In genomic region chr13:40251343-40252032, GRCh38 we compare ENCODE assay signal across 12 cellular contexts.
A peak's percentile ranks its signal among the peaks of the same experiment; 100 is the strongest.
DNase-seq lines count a peak whose midpoint lies in the region; TF ChIP-seq lines count a peak whose summit lies in the region.
"Had no signal": no experiment of that assay in that cellular context is flagged by ENCODE, and none has a peak within 500 bp of the region (broad histone marks: within the 10 kb centered on the region; RNA-seq: fewer than 3 reads in every experiment).

No MANE protein-coding gene starts in this region.

- H3K4me3 ChIP-seq in ACC112 (ENCODE audit: low read depth, low read length) (no peak overlapping the region), adipocyte (ENCODE audit: low read length) (peak overlapping the region; percentile 29), Caco-2 (ENCODE audit: low read depth, low read length) (no peak overlapping the region)

- H3K4me1 Mint-ChIP-seq in Caco-2 (ENCODE audit: low read depth, unreplicated experiment): no peaks in the 10 kb centered on the region

- TF ChIP-seq EP300 in Ishikawa (IDR thresholded peaks at IDR 0.05; ENCODE audit: borderline replicate concordance): no peak

- peak overlapping the region; percentile 7 for H3K9ac ChIP-seq in adipocyte (ENCODE audit: low read length)

- peak overlapping the region; percentile 55 for H3K27ac ChIP-seq in ACC112 (ENCODE audit: low read depth, low read length)

- intact Hi-C loops in Caco-2 (cut with micrococcal nuclease; ENCODE audit: unreplicated experiment): loop anchor here (2.0 kb wide), 1 partner anchor 431 kb away; no protein-coding TSS in a partner anchor

- no peak for TF ChIP-seq CTCF in Caco-2 (IDR thresholded peaks at IDR 0.05; ENCODE audit: insufficient read depth in 1 of 2, low read depth in 1 of 2, low read length in 1 of 2, severe bottlenecking in 1 of 2, unreplicated experiment in 1 of 2)

- no peaks in the 10 kb centered on the region for H3K9me3 Mint-ChIP-seq in Caco-2 (ENCODE audit: unreplicated experiment)

- no peak overlapping the region for H3K4me3 Mint-ChIP-seq in Caco-2 (ENCODE audit: unreplicated experiment)
- H3K4me3 Mint-ChIP-seq: nephron had no signal

- H3K9me3 ChIP-seq in adipocyte (ENCODE audit: control insufficient read depth, low read length) (peaks cover 8% of the 10 kb centered on the region), Caco-2 (0 out of 2 replicates have a peak, but pooled peaks cover 2% of the 10 kb centered on the region)

- BruUV-seq in Caco-2 (replicated peaks; lab: Mats Ljungman, UMichigan): no TSS peak

- H3K27ac Mint-ChIP-seq in Caco-2 (ENCODE audit: unreplicated experiment): no peak overlapping the region
- H3K27ac Mint-ChIP-seq: nephron had no signal

- no peaks in the 10 kb centered on the region for H3K79me2 ChIP-seq in ACC112 (ENCODE audit: control insufficient read depth, insufficient read depth, low read length, unreplicated experiment)

- no peaks in the 10 kb centered on the region for H3K36me3 Mint-ChIP-seq in Caco-2 (ENCODE audit: insufficient read depth, unreplicated experiment)

- H3K27me3 ChIP-seq in ACC112 (ENCODE audit: insufficient read depth, low read length) (no peaks in the 10 kb centered on the region), adipocyte (replicated peaks; ENCODE audit: control insufficient read depth, insufficient read depth, low read length) (no peaks in the 10 kb centered on the region), Caco-2 (replicated peaks; ENCODE audit: control insufficient read depth, insufficient read depth, low read length) (no peaks in the 10 kb centered on the region)

- TF ChIP-seq RAD21 in Ishikawa (IDR thresholded peaks at IDR 0.05; ENCODE audit: low read depth): no peak

- CTCF ChIA-PET in Caco-2 (lab: Charles Lee): no interaction called here

- H3K36me3 ChIP-seq in ACC112 (ENCODE audit: insufficient read depth, low read length): no peaks in the 10 kb centered on the region
- no peaks in the 10 kb centered on the region for H3K36me3 ChIP-seq in adipocyte (ENCODE audit: control insufficient read depth, insufficient read depth, low read length, severe bottlenecking)
- no peaks in the 10 kb centered on the region for H3K36me3 ChIP-seq in Caco-2 (ENCODE audit: control insufficient read depth, insufficient read depth, low read length)

- H3K27me3 Mint-ChIP-seq in Caco-2 (ENCODE audit: insufficient read depth, unreplicated experiment): no peaks in the 10 kb centered on the region

- H3K4me1 ChIP-seq in ACC112 (ENCODE audit: control insufficient read depth, insufficient read depth, low read length, unreplicated experiment): peaks cover 20% of the 10 kb centered on the region
- peaks cover 27% of the 10 kb centered on the region for H3K4me1 ChIP-seq in adipocyte (ENCODE audit: control insufficient read depth, insufficient read depth, low read length)
- H3K4me1 ChIP-seq in Caco-2: peaks cover 6% of the 10 kb centered on the region; the same call in 1 of the 2 replicates

- POLR2A ChIA-PET in Caco-2 (lab: Charles Lee): no interaction called here

- no peak overlapping the region for H2AFZ ChIP-seq in ACC112 (ENCODE audit: low read length, unreplicated experiment)

- DNase-seq in adipocyte (ENCODE audit: low read depth) (no peak), iris pigment epithelial cell (ENCODE audit: low read depth) (peak; percentile 80), Caco-2 (no peak), cerebellar cortex (ENCODE audit: low spot score) (no peak), NCI-H1048 (lab: John Stamatoyannopoulos, UW) (no peak), NCI-H1694 (lab: John Stamatoyannopoulos, UW) (no peak)
- DNase-seq: activated CD8-positive, alpha-beta memory T cell treated with anti-CD3 and anti-CD28 coated beads, Interleukin-2, amount 50 U/mL, for 48 hours; NCI-H446; stimulated activated CD4-positive, alpha-beta T cell treated with anti-CD3 and anti-CD28 coated beads, Interleukin-12 subunit alpha, Interleukin-12 subunit beta, amount 100 ng/mL, for 4 hours had no signal

TF ChIP-seq in Ishikawa, 13 proteins besides CTCF, POLR2A, EP300 and RAD21:
- TF ChIP-seq REST (IDR thresholded peaks at IDR 0.05; ENCODE audit: low read depth): peak; percentile 67
- TF ChIP-seq, protein P1, sequence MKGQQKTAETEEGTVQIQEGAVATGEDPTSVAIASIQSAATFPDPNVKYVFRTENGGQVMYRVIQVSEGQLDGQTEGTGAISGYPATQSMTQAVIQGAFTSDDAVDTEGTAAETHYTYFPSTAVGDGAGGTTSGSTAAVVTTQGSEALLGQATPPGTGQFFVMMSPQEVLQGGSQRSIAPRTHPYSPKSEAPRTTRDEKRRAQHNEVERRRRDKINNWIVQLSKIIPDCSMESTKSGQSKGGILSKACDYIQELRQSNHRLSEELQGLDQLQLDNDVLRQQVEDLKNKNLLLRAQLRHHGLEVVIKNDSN (IDR thresholded peaks at IDR 0.05): no peak
